In the genomic region with DNA sequence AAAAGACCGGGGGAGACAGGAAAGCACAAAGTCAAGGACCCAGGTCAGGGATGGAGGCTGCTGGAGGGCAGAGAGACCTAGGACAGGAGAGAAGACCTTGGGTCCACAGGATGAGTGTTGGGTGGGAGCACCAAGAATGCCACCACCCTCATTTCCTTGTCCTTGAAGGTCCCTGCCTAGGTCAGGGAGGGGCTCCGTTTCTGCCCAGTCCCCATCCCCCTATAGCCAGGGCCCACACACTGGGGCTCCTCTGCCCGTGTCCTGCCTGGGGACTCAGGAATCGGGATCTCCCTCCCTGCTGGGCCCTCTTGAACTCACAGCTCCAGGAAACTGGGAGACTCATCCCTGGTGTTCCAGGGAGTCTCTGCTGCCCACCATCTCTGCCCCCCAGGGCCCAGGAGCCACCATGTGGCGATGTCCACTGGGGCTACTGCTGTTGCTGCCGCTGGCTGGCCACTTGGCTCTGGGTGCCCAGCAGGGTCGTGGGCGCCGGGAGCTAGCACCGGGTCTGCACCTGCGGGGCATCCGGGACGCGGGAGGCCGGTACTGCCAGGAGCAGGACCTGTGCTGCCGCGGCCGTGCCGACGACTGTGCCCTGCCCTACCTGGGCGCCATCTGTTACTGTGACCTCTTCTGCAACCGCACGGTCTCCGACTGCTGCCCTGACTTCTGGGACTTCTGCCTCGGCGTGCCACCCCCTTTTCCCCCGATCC, we compare ENCODE assay signal across 1 cellular context.
TF ChIP-seq lines count a peak whose summit lies in the region.

No MANE protein-coding gene starts in this region.

TF ChIP-seq in GM23338, 12 proteins besides CTCF, POLR2A, EP300 and RAD21 (continued from another document):
- TF ChIP-seq, protein P1, sequence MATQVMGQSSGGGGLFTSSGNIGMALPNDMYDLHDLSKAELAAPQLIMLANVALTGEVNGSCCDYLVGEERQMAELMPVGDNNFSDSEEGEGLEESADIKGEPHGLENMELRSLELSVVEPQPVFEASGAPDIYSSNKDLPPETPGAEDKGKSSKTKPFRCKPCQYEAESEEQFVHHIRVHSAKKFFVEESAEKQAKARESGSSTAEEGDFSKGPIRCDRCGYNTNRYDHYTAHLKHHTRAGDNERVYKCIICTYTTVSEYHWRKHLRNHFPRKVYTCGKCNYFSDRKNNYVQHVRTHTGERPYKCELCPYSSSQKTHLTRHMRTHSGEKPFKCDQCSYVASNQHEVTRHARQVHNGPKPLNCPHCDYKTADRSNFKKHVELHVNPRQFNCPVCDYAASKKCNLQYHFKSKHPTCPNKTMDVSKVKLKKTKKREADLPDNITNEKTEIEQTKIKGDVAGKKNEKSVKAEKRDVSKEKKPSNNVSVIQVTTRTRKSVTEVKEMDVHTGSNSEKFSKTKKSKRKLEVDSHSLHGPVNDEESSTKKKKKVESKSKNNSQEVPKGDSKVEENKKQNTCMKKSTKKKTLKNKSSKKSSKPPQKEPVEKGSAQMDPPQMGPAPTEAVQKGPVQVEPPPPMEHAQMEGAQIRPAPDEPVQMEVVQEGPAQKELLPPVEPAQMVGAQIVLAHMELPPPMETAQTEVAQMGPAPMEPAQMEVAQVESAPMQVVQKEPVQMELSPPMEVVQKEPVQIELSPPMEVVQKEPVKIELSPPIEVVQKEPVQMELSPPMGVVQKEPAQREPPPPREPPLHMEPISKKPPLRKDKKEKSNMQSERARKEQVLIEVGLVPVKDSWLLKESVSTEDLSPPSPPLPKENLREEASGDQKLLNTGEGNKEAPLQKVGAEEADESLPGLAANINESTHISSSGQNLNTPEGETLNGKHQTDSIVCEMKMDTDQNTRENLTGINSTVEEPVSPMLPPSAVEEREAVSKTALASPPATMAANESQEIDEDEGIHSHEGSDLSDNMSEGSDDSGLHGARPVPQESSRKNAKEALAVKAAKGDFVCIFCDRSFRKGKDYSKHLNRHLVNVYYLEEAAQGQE (IDR thresholded peaks at IDR 0.05; ENCODE audit: unreplicated experiment) = no peak
- TF ChIP-seq, protein P2, sequence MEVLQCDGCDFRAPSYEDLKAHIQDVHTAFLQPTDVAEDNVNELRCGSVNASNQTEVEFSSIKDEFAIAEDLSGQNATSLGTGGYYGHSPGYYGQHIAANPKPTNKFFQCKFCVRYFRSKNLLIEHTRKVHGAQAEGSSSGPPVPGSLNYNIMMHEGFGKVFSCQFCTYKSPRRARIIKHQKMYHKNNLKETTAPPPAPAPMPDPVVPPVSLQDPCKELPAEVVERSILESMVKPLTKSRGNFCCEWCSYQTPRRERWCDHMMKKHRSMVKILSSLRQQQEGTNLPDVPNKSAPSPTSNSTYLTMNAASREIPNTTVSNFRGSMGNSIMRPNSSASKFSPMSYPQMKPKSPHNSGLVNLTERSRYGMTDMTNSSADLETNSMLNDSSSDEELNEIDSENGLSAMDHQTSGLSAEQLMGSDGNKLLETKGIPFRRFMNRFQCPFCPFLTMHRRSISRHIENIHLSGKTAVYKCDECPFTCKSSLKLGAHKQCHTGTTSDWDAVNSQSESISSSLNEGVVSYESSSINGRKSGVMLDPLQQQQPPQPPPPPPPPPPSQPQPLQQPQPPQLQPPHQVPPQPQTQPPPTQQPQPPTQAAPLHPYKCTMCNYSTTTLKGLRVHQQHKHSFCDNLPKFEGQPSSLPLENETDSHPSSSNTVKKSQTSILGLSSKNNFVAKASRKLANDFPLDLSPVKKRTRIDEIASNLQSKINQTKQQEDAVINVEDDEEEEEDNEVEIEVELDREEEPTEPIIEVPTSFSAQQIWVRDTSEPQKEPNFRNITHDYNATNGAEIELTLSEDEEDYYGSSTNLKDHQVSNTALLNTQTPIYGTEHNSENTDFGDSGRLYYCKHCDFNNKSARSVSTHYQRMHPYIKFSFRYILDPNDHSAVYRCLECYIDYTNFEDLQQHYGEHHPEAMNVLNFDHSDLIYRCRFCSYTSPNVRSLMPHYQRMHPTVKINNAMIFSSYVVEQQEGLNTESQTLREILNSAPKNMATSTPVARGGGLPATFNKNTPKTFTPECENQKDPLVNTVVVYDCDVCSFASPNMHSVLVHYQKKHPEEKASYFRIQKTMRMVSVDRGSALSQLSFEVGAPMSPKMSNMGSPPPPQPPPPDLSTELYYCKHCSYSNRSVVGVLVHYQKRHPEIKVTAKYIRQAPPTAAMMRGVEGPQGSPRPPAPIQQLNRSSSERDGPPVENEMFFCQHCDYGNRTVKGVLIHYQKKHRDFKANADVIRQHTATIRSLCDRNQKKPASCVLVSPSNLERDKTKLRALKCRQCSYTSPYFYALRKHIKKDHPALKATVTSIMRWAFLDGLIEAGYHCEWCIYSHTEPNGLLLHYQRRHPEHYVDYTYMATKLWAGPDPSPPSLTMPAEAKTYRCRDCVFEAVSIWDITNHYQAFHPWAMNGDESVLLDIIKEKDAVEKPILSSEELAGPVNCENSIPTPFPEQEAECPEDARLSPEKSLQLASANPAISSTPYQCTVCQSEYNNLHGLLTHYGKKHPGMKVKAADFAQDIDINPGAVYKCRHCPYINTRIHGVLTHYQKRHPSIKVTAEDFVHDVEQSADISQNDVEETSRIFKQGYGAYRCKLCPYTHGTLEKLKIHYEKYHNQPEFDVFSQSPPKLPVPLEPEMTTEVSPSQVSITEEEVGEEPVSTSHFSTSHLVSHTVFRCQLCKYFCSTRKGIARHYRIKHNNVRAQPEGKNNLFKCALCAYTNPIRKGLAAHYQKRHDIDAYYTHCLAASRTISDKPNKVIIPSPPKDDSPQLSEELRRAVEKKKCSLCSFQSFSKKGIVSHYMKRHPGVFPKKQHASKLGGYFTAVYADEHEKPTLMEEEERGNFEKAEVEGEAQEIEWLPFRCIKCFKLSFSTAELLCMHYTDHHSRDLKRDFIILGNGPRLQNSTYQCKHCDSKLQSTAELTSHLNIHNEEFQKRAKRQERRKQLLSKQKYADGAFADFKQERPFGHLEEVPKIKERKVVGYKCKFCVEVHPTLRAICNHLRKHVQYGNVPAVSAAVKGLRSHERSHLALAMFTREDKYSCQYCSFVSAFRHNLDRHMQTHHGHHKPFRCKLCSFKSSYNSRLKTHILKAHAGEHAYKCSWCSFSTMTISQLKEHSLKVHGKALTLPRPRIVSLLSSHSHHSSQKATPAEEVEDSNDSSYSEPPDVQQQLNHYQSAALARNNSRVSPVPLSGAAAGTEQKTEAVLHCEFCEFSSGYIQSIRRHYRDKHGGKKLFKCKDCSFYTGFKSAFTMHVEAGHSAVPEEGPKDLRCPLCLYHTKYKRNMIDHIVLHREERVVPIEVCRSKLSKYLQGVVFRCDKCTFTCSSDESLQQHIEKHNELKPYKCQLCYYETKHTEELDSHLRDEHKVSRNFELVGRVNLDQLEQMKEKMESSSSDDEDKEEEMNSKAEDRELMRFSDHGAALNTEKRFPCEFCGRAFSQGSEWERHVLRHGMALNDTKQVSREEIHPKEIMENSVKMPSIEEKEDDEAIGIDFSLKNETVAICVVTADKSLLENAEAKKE (CRISPR knock-in tag; IDR thresholded peaks at IDR 0.05) = no peak
- TF ChIP-seq STAT1 (IDR thresholded peaks at IDR 0.05; ENCODE audit: unreplicated experiment) (no peak), NANOG (IDR thresholded peaks at IDR 0.05; ENCODE audit: borderline replicate concordance) (no peak), ZNF114 (CRISPR knock-in tag; IDR thresholded peaks at IDR 0.05) (no peak), ZNF331 (CRISPR knock-in tag; IDR thresholded peaks at IDR 0.05; ENCODE audit: low read depth) (no peak), POLR2AphosphoS5 (IDR thresholded peaks at IDR 0.05; ENCODE audit: low read depth) (no peak), EZH2 (IDR thresholded peaks at IDR 0.05; ENCODE audit: low read depth, unreplicated experiment) (no peak), JUNB (IDR thresholded peaks at IDR 0.05; ENCODE audit: unreplicated experiment) (no peak), EZH2phosphoT487 (IDR thresholded peaks at IDR 0.05; ENCODE audit: unreplicated experiment) (no peak)
- TF ChIP-seq, protein P3, sequence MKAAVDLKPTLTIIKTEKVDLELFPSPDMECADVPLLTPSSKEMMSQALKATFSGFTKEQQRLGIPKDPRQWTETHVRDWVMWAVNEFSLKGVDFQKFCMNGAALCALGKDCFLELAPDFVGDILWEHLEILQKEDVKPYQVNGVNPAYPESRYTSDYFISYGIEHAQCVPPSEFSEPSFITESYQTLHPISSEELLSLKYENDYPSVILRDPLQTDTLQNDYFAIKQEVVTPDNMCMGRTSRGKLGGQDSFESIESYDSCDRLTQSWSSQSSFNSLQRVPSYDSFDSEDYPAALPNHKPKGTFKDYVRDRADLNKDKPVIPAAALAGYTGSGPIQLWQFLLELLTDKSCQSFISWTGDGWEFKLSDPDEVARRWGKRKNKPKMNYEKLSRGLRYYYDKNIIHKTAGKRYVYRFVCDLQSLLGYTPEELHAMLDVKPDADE (IDR thresholded peaks at IDR 0.05) = no peak
